ENCODE assay signal across 8 cellular contexts in genomic region chr2:85132834-85133637, GRCh38. TPM values are rescaled to one million over a fixed set of nuclear protein-coding genes. Genes with fewer than 3 reads are reported as not detected.
DNase-seq lines count a peak whose midpoint lies in the region; ATAC-seq and TF ChIP-seq lines count a peak whose summit lies in the region.

A gene with protein sequence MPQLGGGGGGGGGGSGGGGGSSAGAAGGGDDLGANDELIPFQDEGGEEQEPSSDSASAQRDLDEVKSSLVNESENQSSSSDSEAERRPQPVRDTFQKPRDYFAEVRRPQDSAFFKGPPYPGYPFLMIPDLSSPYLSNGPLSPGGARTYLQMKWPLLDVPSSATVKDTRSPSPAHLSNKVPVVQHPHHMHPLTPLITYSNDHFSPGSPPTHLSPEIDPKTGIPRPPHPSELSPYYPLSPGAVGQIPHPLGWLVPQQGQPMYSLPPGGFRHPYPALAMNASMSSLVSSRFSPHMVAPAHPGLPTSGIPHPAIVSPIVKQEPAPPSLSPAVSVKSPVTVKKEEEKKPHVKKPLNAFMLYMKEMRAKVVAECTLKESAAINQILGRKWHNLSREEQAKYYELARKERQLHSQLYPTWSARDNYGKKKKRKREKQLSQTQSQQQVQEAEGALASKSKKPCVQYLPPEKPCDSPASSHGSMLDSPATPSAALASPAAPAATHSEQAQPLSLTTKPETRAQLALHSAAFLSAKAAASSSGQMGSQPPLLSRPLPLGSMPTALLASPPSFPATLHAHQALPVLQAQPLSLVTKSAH (plus strand): TSS chr2:85133392. CDS start chr2:85133685, 293 bp downstream.

- peak within 1 kb of the TSS; percentile 48 for H3K4me3 ChIP-seq in CD8-positive, alpha-beta T cell (ENCODE audit: low read depth, low read length)

- DNase-seq in CD8-positive, alpha-beta T cell, result peak in 2 of 7 experiments; percentile 14 to 34
- DNase-seq in H4 (ENCODE audit: low spot score) (peak; percentile 66), NCI-H748 treated with DMSO at 0.1 percent for 48 hours (lab: John Stamatoyannopoulos, UW) (peak; percentile 25), Right ventricle myocardium superior (peak; percentile 90), occipital lobe (lab: John Stamatoyannopoulos, UW) (peak; percentile 25)
- no peak for DNase-seq in stimulated activated naive CD4-positive, alpha-beta T cell treated with Interleukin-2 at 50 U/mL for 16 hours (lab: John Stamatoyannopoulos, UW)

- CTCF ChIA-PET in CD8-positive, alpha-beta T cell (lab: Charles Lee), result no interaction called here

- peaks cover 17% of the 10 kb centered on the region for H3K4me1 ChIP-seq in CD8-positive, alpha-beta T cell (ENCODE audit: insufficient read depth, low read length)

- peak within 1 kb of the TSS; percentile 77 for H3K4me3 Mint-ChIP-seq in CD8-positive, alpha-beta T cell

- POLR2A ChIA-PET in CD8-positive, alpha-beta T cell (lab: Charles Lee), result interaction anchor here (0.6 kb wide), 1 partner anchor 137 kb away, joined by 4 read pairs; no protein-coding TSS in a partner anchor

- no peak for TF ChIP-seq CTCF in CD8-positive, alpha-beta T cell (IDR thresholded peaks at IDR 0.05)

- peak; percentile 56 for ATAC-seq in CD8-positive, alpha-beta T cell
- peak; percentile 96 for ATAC-seq in Right ventricle myocardium superior (ENCODE audit: poor library complexity)
- ATAC-seq in GM21723 (IDR thresholded peaks at IDR 0.05; ENCODE audit: unreplicated experiment), result no peak

- intact Hi-C loops in CD8-positive, alpha-beta T cell (cut with DNase I, micrococcal nuclease), result loop anchor here in 1 of 2 experiments (5.0 kb wide), 1 partner anchor 164 kb away; no protein-coding TSS in a partner anchor
- intact Hi-C loops in Right ventricle myocardium superior (cut with DNase I), result loop anchor here (2.0 kb wide), 1 partner anchor 152 kb away; no protein-coding TSS in a partner anchor

- H3K9me3 ChIP-seq in CD8-positive, alpha-beta T cell (ENCODE audit: low read length), result no peaks in the 10 kb centered on the region

- no peaks in the 10 kb centered on the region for H3K9me3 Mint-ChIP-seq in CD8-positive, alpha-beta T cell

- peaks cover 13% of the 10 kb centered on the region for H3K4me1 Mint-ChIP-seq in CD8-positive, alpha-beta T cell (ENCODE audit: low read depth)

- H3K27me3 ChIP-seq in CD8-positive, alpha-beta T cell (ENCODE audit: insufficient read depth, low read length), result peaks cover 16% of the 10 kb centered on the region

- no peak within 1 kb of the TSS for H3K27ac Mint-ChIP-seq in CD8-positive, alpha-beta T cell

- H3K36me3 ChIP-seq in CD8-positive, alpha-beta T cell (ENCODE audit: insufficient read depth, low read length), result no peaks in the 10 kb centered on the region

- no peaks in the 10 kb centered on the region for H3K36me3 Mint-ChIP-seq in CD8-positive, alpha-beta T cell

- 0 to 1% (median 0%) methylated on average over 39 to 91 of the region's 91 CpGs for WGBS in adipose tissue, 3 donors

- no peak within 1 kb of the TSS for H3K27ac ChIP-seq in CD8-positive, alpha-beta T cell (ENCODE audit: low read depth, low read length)
- H3K27ac ChIP-seq in adipose tissue (ENCODE audit: low read depth, low read length), result peak within 1 kb of the TSS; percentile 64

- H3K27me3 Mint-ChIP-seq in CD8-positive, alpha-beta T cell (ENCODE audit: low read depth), result peaks cover 56% of the 10 kb centered on the region

RNA-seq across cellular contexts. Expression of the gene that starts here (rescaled TPM):
- total RNA-seq in CD8-positive, alpha-beta T cell, result not detected
- total RNA-seq in H4 (2014; rRNA removed; shearing (Covaris generic)), result 0.17 TPM in 1 of 2 replicates, not detected in the other
- 10 to 100 TPM in 2 of 3 donors, 1 to 10 TPM in 1; 2.4 to 22.3 (median 16.5) TPM for polyA plus RNA-seq in adipose tissue
- total RNA-seq in Right ventricle myocardium superior, result 9.3 TPM
- 1.1 TPM for total RNA-seq in occipital lobe

Comparison
In these comparisons a context has a peak if more than half of its experiments do, and no peak if none do; other contexts are left out.
1. Peak in ATAC-seq and H3K4me3 ChIP-seq in CD8-positive, alpha-beta T cell; RNA of the gene not detected or under 1 TPM.
2. Peak in DNase-seq in H4; RNA of the gene not detected or under 1 TPM.